ENCODE assay signal across 21 cellular contexts in genomic region chr5:178201927-178202235, GRCh38. TPM values are rescaled to one million over a fixed set of nuclear protein-coding genes. Genes with fewer than 3 reads are reported as not detected.
DNase-seq lines count a peak whose midpoint lies in the region; ATAC-seq, FAIRE-seq and TF ChIP-seq lines count a peak whose summit lies in the region.
"Had no signal": no experiment of that assay in that cellular context is flagged by ENCODE, and none has a peak within 500 bp of the region (broad histone marks: within the 10 kb centered on the region; RNA-seq: fewer than 3 reads in every experiment).

No MANE protein-coding gene starts in this region.

- dilution Hi-C loops in endothelial cell of umbilical vein (cut with MboI; ENCODE audit: extremely low pct_ligation_motif_present, low sequenced_read_pairs), result no loop called here

- POLR2A ChIA-PET in endothelial cell of umbilical vein (lab: Charles Lee), result no interaction called here

- no peak overlapping the region for H3K4me2 ChIP-seq in endothelial cell of umbilical vein (ENCODE audit: insufficient read depth, low read length)

- BruUV-seq in endothelial cell of umbilical vein (replicated peaks; lab: Mats Ljungman, UMichigan), result no TSS peak

- no peak overlapping the region for H3K9ac ChIP-seq in endothelial cell of umbilical vein (replicated peaks; ENCODE audit: extremely low read depth, insufficient read depth, low read length)

- H3K36me3 ChIP-seq in endothelial cell of umbilical vein (ENCODE audit: control insufficient read depth in 2 of 2, extremely low read depth in 1 of 2, insufficient read depth in 2 of 2, low read length in 2 of 2), result peaks cover 2 to 5% of the 10 kb centered on the region in 2 experiments

- ATAC-seq in GM21390 (IDR thresholded peaks at IDR 0.05; ENCODE audit: unreplicated experiment), result no peak
- ATAC-seq: activated T-helper 17 cell treated with anti-CD3 and anti-CD28 coated beads, Interleukin-2, amount 50 U/mL, for 72 hours; left lobe of liver had no signal

- no peaks in the 10 kb centered on the region for H3K9me1 ChIP-seq in endothelial cell of umbilical vein (replicated peaks; ENCODE audit: control insufficient read depth, extremely low read depth, insufficient read depth, low read length)

- no peak overlapping the region for H2AFZ ChIP-seq in endothelial cell of umbilical vein (ENCODE audit: low read depth, low read length)

- H3K79me2 ChIP-seq in endothelial cell of umbilical vein (ENCODE audit: control insufficient read depth, insufficient read depth, low read length), result peaks cover 28% of the 10 kb centered on the region

- H3K9me3 ChIP-seq in endothelial cell of umbilical vein (replicated peaks; ENCODE audit: control insufficient read depth, insufficient read depth, low read length), result no peaks in the 10 kb centered on the region

- intact Hi-C loops in endothelial cell of umbilical vein (cut with micrococcal nuclease), result no loop called here
- intact Hi-C loops in posterior cingulate gyrus (cut with DNase I), result no loop called here

- CTCF ChIA-PET in endothelial cell of umbilical vein (lab: Charles Lee), result interaction anchor here (1.0 to 1.4 kb wide), 3 partner anchors 9 to 126 kb away, joined by 3 read pairs; no protein-coding TSS in a partner anchor

- H3K27me3 ChIP-seq in endothelial cell of umbilical vein (ENCODE audit: control insufficient read depth in 2 of 2, insufficient read depth in 2 of 2, low read length in 2 of 2), result no peaks in the 10 kb centered on the region
- H3K27me3 ChIP-seq: dorsolateral prefrontal cortex had no signal

- TF ChIP-seq POLR2A in endothelial cell of umbilical vein (IDR thresholded peaks at IDR 0.05; ENCODE audit: low read depth, low read length), result no peak

- H3K27ac ChIP-seq in endothelial cell of umbilical vein (ENCODE audit: insufficient read depth, low read depth, low read length), result no peak overlapping the region
- H3K27ac ChIP-seq: dorsolateral prefrontal cortex had no signal

- H4K20me1 ChIP-seq in endothelial cell of umbilical vein (replicated peaks; ENCODE audit: control insufficient read depth, extremely low read depth, insufficient read depth, low read length), result no peaks in the 10 kb centered on the region

- no peak overlapping the region for H3K4me3 ChIP-seq in endothelial cell of umbilical vein (replicated peaks in 1 of 3; ENCODE audit: insufficient read depth in 1 of 3, low read depth in 1 of 3, low read length in 3 of 3)
- H3K4me3 ChIP-seq: dorsolateral prefrontal cortex had no signal

- FAIRE-seq in endothelial cell of umbilical vein (lab: Jason Lieb, UNC), result peak; percentile 49

- no peak for TF ChIP-seq CTCF in endothelial cell of umbilical vein (IDR thresholded peaks at IDR 0.05; ENCODE audit: extremely low read depth in 1 of 2, insufficient read depth in 1 of 2, low read depth in 1 of 2, low read length in 2 of 2)

- DNase-seq in AG08395 (ENCODE audit: low spot score) (peak; percentile 33), D341Med (ENCODE audit: low spot score) (peak; percentile 6), NOMO-1 treated with DMSO at 0.1 percent for 48 hours (lab: John Stamatoyannopoulos, UW; ENCODE audit: unreplicated experiment) (peak; percentile 60), endothelial cell of umbilical vein (ENCODE audit: low read depth, low spot score) (no peak), DMS53 (lab: John Stamatoyannopoulos, UW) (no peak), iPS-NIHi11 (ENCODE audit: low spot score) (no peak), posterior cingulate gyrus (no peak)
- DNase-seq: activated CD4-positive, alpha-beta T cell treated with anti-CD3 and anti-CD28 coated beads for 4 hours; hippocampal formation; NCI-H2171 treated with DMSO at 0.1 percent for 48 hours had no signal

- peaks cover 14% of the 10 kb centered on the region for H3K4me1 ChIP-seq in endothelial cell of umbilical vein (ENCODE audit: control insufficient read depth, extremely low read depth, insufficient read depth, low read length)

TF ChIP-seq in endothelial cell of umbilical vein, 7 proteins besides CTCF, POLR2A, EP300 and RAD21:
- TF ChIP-seq GATA2 (IDR thresholded peaks at IDR 0.05; ENCODE audit: insufficient read depth, insufficient read length, low read depth, low read length) (no peak), MAX (IDR thresholded peaks at IDR 0.05; ENCODE audit: insufficient read depth, insufficient read length) (no peak), EZH2 (IDR thresholded peaks at IDR 0.05; ENCODE audit: borderline replicate concordance, low read depth, low read length, severe bottlenecking) (no peak), FOS (IDR thresholded peaks at IDR 0.05; ENCODE audit: borderline replicate concordance, insufficient read depth, low read length) (no peak)

RNA-seq across cellular contexts. Expression of gene HNRNPAB, which starts 2.5 kb away (rescaled TPM):
- 309 and 310 TPM in 2 replicates for total RNA-seq in endothelial cell of umbilical vein
- 165 and 207 TPM in 2 replicates for polyA plus RNA-seq in endothelial cell of umbilical vein
- 155 and 191 TPM in 2 replicates for polyA plus RNA-seq in endothelial cell of umbilical vein (2011; cell fraction: cytosol; rRNA removed)
- polyA plus RNA-seq in endothelial cell of umbilical vein (2011; cell fraction: nucleus; rRNA removed), result 103 and 152 TPM in 2 replicates
- polyA plus RNA-seq in endothelial cell of umbilical vein (2012), result 163 and 250 TPM in 2 replicates
- 77.1 and 81.4 TPM in 2 replicates for polyA minus RNA-seq in endothelial cell of umbilical vein
- 90.1 TPM for polyA minus RNA-seq in endothelial cell of umbilical vein (2011; cell fraction: cytosol; rRNA and poly(A)+ RNA removed)
- 32.1 and 36.1 TPM in 2 replicates for polyA minus RNA-seq in endothelial cell of umbilical vein (2011; cell fraction: nucleus; rRNA and poly(A)+ RNA removed)

RNA-seq across cellular contexts. Expression of gene GMCL2, which starts 14.7 kb away (rescaled TPM):
- not detected in 2 replicates for total RNA-seq in endothelial cell of umbilical vein
- polyA plus RNA-seq in endothelial cell of umbilical vein, result not detected in 2 replicates
- not detected in 2 replicates for polyA plus RNA-seq in endothelial cell of umbilical vein (2011; cell fraction: cytosol; rRNA removed)
- polyA plus RNA-seq in endothelial cell of umbilical vein (2011; cell fraction: nucleus; rRNA removed), result not detected in 2 replicates
- polyA plus RNA-seq in endothelial cell of umbilical vein (2012), result not detected in 2 replicates
- polyA minus RNA-seq in endothelial cell of umbilical vein, result not detected in 2 replicates
- polyA minus RNA-seq in endothelial cell of umbilical vein (2011; cell fraction: cytosol; rRNA and poly(A)+ RNA removed), result not detected
- not detected in 2 replicates for polyA minus RNA-seq in endothelial cell of umbilical vein (2011; cell fraction: nucleus; rRNA and poly(A)+ RNA removed)
- total RNA-seq: activated T-helper 17 cell treated with anti-CD3 and anti-CD28 coated beads, Interleukin-2, amount 50 U/mL, for 72 hours; HT-29; left lobe of liver; OCI-LY7; renal cortical epithelial cell; T-helper 1 cell treated with Interleukin-12 subunit alpha and Interleukin-12 subunit beta and Interleukin-4 antibody, amounts not matched to agents 30 ng/mL and 1 ng/mL, for 36 hours; temporal lobe had no signal
- polyA plus RNA-seq: BJ, fibroblast of lung had no signal

RNA-seq across cellular contexts. Expression of gene PHYKPL, which starts 30.7 kb away (rescaled TPM):
- total RNA-seq in endothelial cell of umbilical vein, result 80.5 and 81.7 TPM in 2 replicates
- polyA plus RNA-seq in endothelial cell of umbilical vein, result 71.7 and 75.8 TPM in 2 replicates
- polyA plus RNA-seq in endothelial cell of umbilical vein (2011; cell fraction: cytosol; rRNA removed), result 31.6 and 41.7 TPM in 2 replicates
- 258 and 286 TPM in 2 replicates for polyA plus RNA-seq in endothelial cell of umbilical vein (2011; cell fraction: nucleus; rRNA removed)
- polyA plus RNA-seq in endothelial cell of umbilical vein (2012), result 24.8 and 26.6 TPM in 2 replicates
- polyA minus RNA-seq in endothelial cell of umbilical vein, result 115 and 128 TPM in 2 replicates
- 19.8 TPM for polyA minus RNA-seq in endothelial cell of umbilical vein (2011; cell fraction: cytosol; rRNA and poly(A)+ RNA removed)
- 142 and 159 TPM in 2 replicates for polyA minus RNA-seq in endothelial cell of umbilical vein (2011; cell fraction: nucleus; rRNA and poly(A)+ RNA removed)

RNA-seq across cellular contexts. Expression of gene NHP2, which starts 48.2 kb away (rescaled TPM):
- 205 and 210 TPM in 2 replicates for total RNA-seq in endothelial cell of umbilical vein
- polyA plus RNA-seq in endothelial cell of umbilical vein, result 202 and 220 TPM in 2 replicates
- 245 and 324 TPM in 2 replicates for polyA plus RNA-seq in endothelial cell of umbilical vein (2011; cell fraction: cytosol; rRNA removed)
- 87.5 and 117 TPM in 2 replicates for polyA plus RNA-seq in endothelial cell of umbilical vein (2011; cell fraction: nucleus; rRNA removed)
- 197 and 224 TPM in 2 replicates for polyA plus RNA-seq in endothelial cell of umbilical vein (2012)
- 50.8 and 57.1 TPM in 2 replicates for polyA minus RNA-seq in endothelial cell of umbilical vein
- 130 TPM for polyA minus RNA-seq in endothelial cell of umbilical vein (2011; cell fraction: cytosol; rRNA and poly(A)+ RNA removed)
- polyA minus RNA-seq in endothelial cell of umbilical vein (2011; cell fraction: nucleus; rRNA and poly(A)+ RNA removed), result 25.5 and 36.5 TPM in 2 replicates

Comparison
In these comparisons a context has a peak if more than half of its experiments do, and no peak if none do; other contexts are left out.
1. DNase-seq: peak in AG08395 (single experiment), D341Med (single experiment) and NOMO-1 treated with DMSO at 0.1 percent for 48 hours (single experiment); none in endothelial cell of umbilical vein (single experiment), DMS53 (single experiment), iPS-NIHi11 (single experiment) and posterior cingulate gyrus (0 of 10).